ENCODE assay signal across 19 cellular contexts in the genomic region with DNA sequence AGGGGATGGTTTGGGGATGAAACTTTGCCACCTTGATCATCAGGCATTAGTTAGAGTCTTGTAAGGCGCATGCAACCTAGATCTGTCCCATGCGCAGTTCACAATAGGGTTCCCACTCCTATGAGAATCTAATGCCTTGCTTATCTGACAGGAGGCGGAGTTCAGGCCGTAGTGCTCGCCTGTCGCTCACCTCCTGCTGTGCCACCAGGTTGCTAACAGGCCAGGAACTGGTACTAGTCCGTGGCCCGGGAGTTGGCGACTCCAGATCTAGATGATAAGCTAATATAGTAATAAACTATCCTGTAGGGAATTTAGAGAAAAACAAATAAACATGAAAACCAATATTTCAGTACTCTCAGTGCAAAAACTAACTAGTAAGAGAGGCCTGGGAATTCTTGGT.
DNase-seq lines count a peak whose midpoint lies in the region; ATAC-seq and TF ChIP-seq lines count a peak whose summit lies in the region.
"Had no signal": no experiment of that assay in that cellular context is flagged by ENCODE, and none has a peak within 500 bp of the region (broad histone marks: within the 10 kb centered on the region; RNA-seq: fewer than 3 reads in every experiment).

No MANE protein-coding gene starts in this region.

- TF ChIP-seq CTCF in GM23338 (conservative IDR thresholded peaks at IDR 0.05; ENCODE audit: low read depth in 2 of 2) (no peak), chondrocyte (IDR thresholded peaks at IDR 0.05) (no peak)

- H4K8ac ChIP-seq in mesendoderm (ENCODE audit: low read depth, low read length) = no peak overlapping the region

- H3K4me2 ChIP-seq in GM23338 (no peak overlapping the region), mesendoderm (ENCODE audit: low read length) (no peak overlapping the region)
- H3K4me2 ChIP-seq: BLaER1 treated with 17β-estradiol and CSF1 and Interleukin-3, amounts not matched to agents 10 nM and 100 nM had no signal

- no CpG with 5 or more reads among the region's 9 CpGs for WGBS in mesendoderm (ENCODE audit: extremely low coverage, insufficient coverage, low lambda C conversion rate)

- H3K9me3 Mint-ChIP-seq in GM23338 (0 out of 3 replicates have a peak, but pooled peaks cover 3% of the 10 kb centered on the region), chondrocyte (ENCODE audit: low read depth) (no peaks in the 10 kb centered on the region)
- no peaks in the 10 kb centered on the region for H3K9me3 Mint-ChIP-seq in activated CD8-positive, alpha-beta T cell treated with anti-CD3 and anti-CD28 coated beads, Interleukin-2, amount 10 ng/mL, durations not matched to agents 7 days and 5 days (ENCODE audit: insufficient read depth)

- H3K4me3 Mint-ChIP-seq in GM23338 = no peak overlapping the region
- H3K4me3 Mint-ChIP-seq in chondrocyte (ENCODE audit: unreplicated experiment) = no peak overlapping the region
- H3K4me3 Mint-ChIP-seq in activated CD8-positive, alpha-beta T cell treated with anti-CD3 and anti-CD28 coated beads, Interleukin-2, amount 10 ng/mL, durations not matched to agents 7 days and 5 days = no peak overlapping the region
- H3K4me3 Mint-ChIP-seq: CD14-positive monocyte; CD4-positive, alpha-beta T cell; CD8-positive, alpha-beta memory T cell had no signal

- no peak overlapping the region for H2BK5ac ChIP-seq in mesendoderm (ENCODE audit: low read length)

- no peak overlapping the region for H3K56ac ChIP-seq in mesendoderm (ENCODE audit: low read length)

- POLR2A ChIA-PET in activated CD8-positive, alpha-beta T cell treated with anti-CD3 and anti-CD28 coated beads, Interleukin-2, amount 10 ng/mL, durations not matched to agents 7 days and 5 days (lab: Charles Lee) = no interaction called here

- peak; percentile 11 for DNase-seq in GM23338 (ENCODE audit: low spot score)
- DNase-seq in chondrocyte (ENCODE audit: low spot score) = peak; percentile 64
- DNase-seq in mesendoderm = peak; percentile 56
- no peak for DNase-seq in activated CD8-positive, alpha-beta T cell treated with anti-CD3 and anti-CD28 coated beads, Interleukin-2, amount 10 ng/mL, durations not matched to agents 7 days and 5 days
- DNase-seq in NCI-H2029 (lab: John Stamatoyannopoulos, UW) = no peak
- DNase-seq: BE2C; CD4-positive, alpha-beta T cell; CD8-positive, alpha-beta memory T cell; DMS 273 treated with DMSO at 0.1 percent for 48 hours; DMS79; EL; GDM1; H7 had no signal

- H3K18ac ChIP-seq in mesendoderm (ENCODE audit: low read length) = no peak overlapping the region

- H3K4ac ChIP-seq in mesendoderm (ENCODE audit: low read depth, low read length) = no peak overlapping the region

- H3K27ac Mint-ChIP-seq in GM23338 = no peak overlapping the region
- no peak overlapping the region for H3K27ac Mint-ChIP-seq in chondrocyte (ENCODE audit: unreplicated experiment)
- H3K27ac Mint-ChIP-seq in activated CD8-positive, alpha-beta T cell treated with anti-CD3 and anti-CD28 coated beads, Interleukin-2, amount 10 ng/mL, durations not matched to agents 7 days and 5 days = no peak overlapping the region
- H3K27ac Mint-ChIP-seq: CD14-positive monocyte; CD4-positive, alpha-beta T cell; CD8-positive, alpha-beta memory T cell had no signal

- H2BK15ac ChIP-seq in mesendoderm (replicated peaks; ENCODE audit: low read depth) = no peak overlapping the region

- H3K27me3 Mint-ChIP-seq in GM23338 (ENCODE audit: insufficient read depth, low read depth, poor library complexity) = no peaks in the 10 kb centered on the region
- no peaks in the 10 kb centered on the region for H3K27me3 Mint-ChIP-seq in chondrocyte (ENCODE audit: low read depth)
- no peaks in the 10 kb centered on the region for H3K27me3 Mint-ChIP-seq in activated CD8-positive, alpha-beta T cell treated with anti-CD3 and anti-CD28 coated beads, Interleukin-2, amount 10 ng/mL, durations not matched to agents 7 days and 5 days (ENCODE audit: low read depth)
- H3K27me3 Mint-ChIP-seq: CD4-positive, alpha-beta T cell; CD8-positive, alpha-beta memory T cell had no signal

- H3K27ac ChIP-seq in GM23338 (ENCODE audit: low read depth) (no peak overlapping the region), mesendoderm (ENCODE audit: low read depth, low read length) (no peak overlapping the region)
- H3K27ac ChIP-seq: 22Rv1; BLaER1 treated with 17β-estradiol and CSF1 and Interleukin-3, amounts not matched to agents 10 nM and 100 nM had no signal

- H2AK5ac ChIP-seq in mesendoderm (ENCODE audit: low read length) = no peak overlapping the region

- ATAC-seq in GM23338 = no peak
- no peak for ATAC-seq in activated CD8-positive, alpha-beta T cell treated with anti-CD3 and anti-CD28 coated beads, Interleukin-2, amount 10 ng/mL, durations not matched to agents 7 days and 5 days
- ATAC-seq in GM21619 (IDR thresholded peaks at IDR 0.05; ENCODE audit: unreplicated experiment) = no peak
- ATAC-seq: GM12878, HCT116 had no signal

- no peaks in the 10 kb centered on the region for H3F3A ChIP-seq in GM23338 (replicated peaks; ENCODE audit: low read depth)

- no peaks in the 10 kb centered on the region for H3K79me1 ChIP-seq in mesendoderm (ENCODE audit: low read length)

- H3K4me1 ChIP-seq in GM23338 (ENCODE audit: insufficient read depth) = no peaks in the 10 kb centered on the region
- H3K4me1 ChIP-seq in mesendoderm (ENCODE audit: control insufficient read depth, low read depth, low read length) = no peaks in the 10 kb centered on the region
- H3K4me1 ChIP-seq: BE2C; BLaER1 treated with 17β-estradiol and CSF1 and Interleukin-3, amounts not matched to agents 10 nM and 100 nM had no signal

- H3K36me3 ChIP-seq in GM23338 (ENCODE audit: insufficient read depth) (no peaks in the 10 kb centered on the region), mesendoderm (ENCODE audit: control insufficient read depth, insufficient read depth, low read length) (no peaks in the 10 kb centered on the region)
- H3K36me3 ChIP-seq: BE2C; BLaER1 treated with 17β-estradiol and CSF1 and Interleukin-3, amounts not matched to agents 10 nM and 100 nM had no signal

- H3K4me1 Mint-ChIP-seq in GM23338 (no peaks in the 10 kb centered on the region), chondrocyte (ENCODE audit: low read depth) (no peaks in the 10 kb centered on the region)
- H3K4me1 Mint-ChIP-seq in activated CD8-positive, alpha-beta T cell treated with anti-CD3 and anti-CD28 coated beads, Interleukin-2, amount 10 ng/mL, durations not matched to agents 7 days and 5 days (ENCODE audit: low read depth) = no peaks in the 10 kb centered on the region
- H3K4me1 Mint-ChIP-seq: CD14-positive monocyte; CD8-positive, alpha-beta memory T cell had no signal

- no peak overlapping the region for H2AFZ ChIP-seq in GM23338

- H2BK120ac ChIP-seq in mesendoderm (ENCODE audit: low read depth, low read length) = no peak overlapping the region

- H3K9me2 ChIP-seq in GM23338 (ENCODE audit: insufficient read depth) = no peaks in the 10 kb centered on the region

- H3K79me2 ChIP-seq in GM23338 (replicated peaks; ENCODE audit: insufficient read depth) = no peaks in the 10 kb centered on the region
- H3K79me2 ChIP-seq in mesendoderm (ENCODE audit: control insufficient read depth, insufficient read depth, low read length) = no peaks in the 10 kb centered on the region

- no peaks in the 10 kb centered on the region for H4K20me1 ChIP-seq in GM23338 (replicated peaks; ENCODE audit: insufficient read depth)
- H4K20me1 ChIP-seq: BLaER1 treated with 17β-estradiol and CSF1 and Interleukin-3, amounts not matched to agents 10 nM and 100 nM had no signal

- H3K27me3 ChIP-seq in GM23338 (ENCODE audit: insufficient read depth) (peaks cover 6% of the 10 kb centered on the region; the same call in 1 of the 2 replicates), mesendoderm (ENCODE audit: insufficient read depth, low read length, poor library complexity) (no peaks in the 10 kb centered on the region)
- H3K27me3 ChIP-seq: BE2C; BLaER1 treated with 17β-estradiol and CSF1 and Interleukin-3, amounts not matched to agents 10 nM and 100 nM had no signal

- H3K9ac ChIP-seq in mesendoderm (ENCODE audit: low read length) = no peak overlapping the region
- H3K9ac ChIP-seq: BLaER1 treated with 17β-estradiol and CSF1 and Interleukin-3, amounts not matched to agents 10 nM and 100 nM had no signal

- no peak overlapping the region for H3K4me3 ChIP-seq in GM23338
- no peak overlapping the region for H3K4me3 ChIP-seq in mesendoderm (ENCODE audit: low read length)
- H3K4me3 ChIP-seq: BLaER1 treated with 17β-estradiol and CSF1 and Interleukin-3, amounts not matched to agents 10 nM and 100 nM; GM12878 had no signal

- H3K23ac ChIP-seq in mesendoderm (ENCODE audit: low read length) = no peak overlapping the region

- no peak overlapping the region for H4K5ac ChIP-seq in mesendoderm (ENCODE audit: low read length)

- CTCF ChIA-PET in activated CD8-positive, alpha-beta T cell treated with anti-CD3 and anti-CD28 coated beads, Interleukin-2, amount 10 ng/mL, durations not matched to agents 7 days and 5 days (lab: Charles Lee) = no interaction called here

- H3K36me3 Mint-ChIP-seq in GM23338 (ENCODE audit: low read depth) = no peaks in the 10 kb centered on the region
- no peaks in the 10 kb centered on the region for H3K36me3 Mint-ChIP-seq in chondrocyte (ENCODE audit: low read depth)
- no peaks in the 10 kb centered on the region for H3K36me3 Mint-ChIP-seq in activated CD8-positive, alpha-beta T cell treated with anti-CD3 and anti-CD28 coated beads, Interleukin-2, amount 10 ng/mL, durations not matched to agents 7 days and 5 days (ENCODE audit: low read depth)
- H3K36me3 Mint-ChIP-seq: CD14-positive monocyte; CD8-positive, alpha-beta memory T cell had no signal

TF ChIP-seq in GM23338, 12 proteins besides CTCF, POLR2A, EP300 and RAD21:
- TF ChIP-seq EZH2phosphoT487 (IDR thresholded peaks at IDR 0.05; ENCODE audit: unreplicated experiment) (no peak), EZH2 (IDR thresholded peaks at IDR 0.05; ENCODE audit: low read depth, unreplicated experiment) (no peak), CREB1 (CRISPR knock-in tag; IDR thresholded peaks at IDR 0.05; ENCODE audit: low read depth) (no peak), STAT1 (IDR thresholded peaks at IDR 0.05; ENCODE audit: unreplicated experiment) (no peak)

Comparison
In these comparisons a context has a peak if more than half of its experiments do, and no peak if none do; other contexts are left out.
1. DNase-seq: peak in GM23338 (single experiment), chondrocyte (single experiment) and mesendoderm (single experiment); none in activated CD8-positive, alpha-beta T cell treated with anti-CD3 and anti-CD28 coated beads, Interleukin-2, amount 10 ng/mL, durations not matched to agents 7 days and 5 days (single experiment) and NCI-H2029 (single experiment).